In the genomic region with DNA sequence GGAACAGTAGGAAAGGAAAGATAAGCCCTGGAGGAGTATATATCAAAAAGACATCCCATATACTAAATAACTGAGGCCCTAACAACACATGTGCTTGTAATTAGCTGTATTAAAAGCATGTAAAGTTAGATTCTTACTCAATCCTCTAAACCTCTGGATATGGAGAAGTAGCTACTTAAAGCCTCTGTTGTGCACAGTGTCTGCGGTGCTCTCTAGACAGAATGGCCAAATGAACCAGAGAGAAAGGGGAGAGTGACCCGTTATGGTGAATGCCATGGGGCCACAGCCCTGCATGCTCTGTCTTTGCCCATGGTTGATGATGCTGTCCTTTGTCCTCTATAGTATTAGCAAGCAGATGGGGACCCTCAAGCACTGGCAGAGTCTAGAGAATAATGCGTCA, we compare ENCODE assay signal across 15 cellular contexts.
"Had no signal": no experiment of that assay in that cellular context is flagged by ENCODE, and none has a peak within 500 bp of the region (broad histone marks: within the 10 kb centered on the region; RNA-seq: fewer than 3 reads in every experiment).

No MANE protein-coding gene starts in this region.

- H3K4me3 ChIP-seq: breast epithelium, left ventricle myocardium inferior, ovary, suprapubic skin had no signal

- H3K27ac ChIP-seq: breast epithelium, left ventricle myocardium inferior, ovary, suprapubic skin had no signal

- DNase-seq: activated naive CD8-positive, alpha-beta T cell treated with anti-CD3 and anti-CD28 coated beads, Interleukin-2, amount 10 ng/mL, durations not matched to agents 7 days and 5 days; aorta; cerebellar nuclear complex; effector CD8-positive, alpha-beta T cell; hippocampal formation; kidney; left ventricle myocardium inferior; mesenchymal stem cell; ovary had no signal

- FAIRE-seq: kidney had no signal

- H3K36me3 Mint-ChIP-seq: activated naive CD8-positive, alpha-beta T cell treated with anti-CD3 and anti-CD28 coated beads, Interleukin-2, amount 10 ng/mL, durations not matched to agents 7 days and 5 days; type B pancreatic cell had no signal

- H3K36me3 ChIP-seq: breast epithelium, left ventricle myocardium inferior, ovary, suprapubic skin had no signal

- H3K27ac Mint-ChIP-seq: activated naive CD8-positive, alpha-beta T cell treated with anti-CD3 and anti-CD28 coated beads, Interleukin-2, amount 10 ng/mL, durations not matched to agents 7 days and 5 days; activated T-helper 1 cell treated with anti-CD3 and anti-CD28 coated beads, Interleukin-12 subunit alpha, Interleukin-12 subunit beta, Interleukin-2, Interleukin-4 antibody, amounts not matched to agents 30 ng/mL and 10 ng/mL and 1 ng/mL, durations not matched to agents 14 hours and 24 hours and 36 hours; stimulated activated naive CD8-positive, alpha-beta T cell treated with anti-CD3 and anti-CD28 coated beads, Interleukin-15, Interleukin-2, amounts not matched to agents 100 ng/mL and 50 ng/mL, for 24 hours; type B pancreatic cell had no signal

- H3K9me3 ChIP-seq: breast epithelium, left ventricle myocardium inferior, ovary, suprapubic skin had no signal

- H3K27me3 ChIP-seq: breast epithelium, ovary, suprapubic skin had no signal

- H3K4me1 Mint-ChIP-seq: activated naive CD8-positive, alpha-beta T cell treated with anti-CD3 and anti-CD28 coated beads, Interleukin-2, amount 10 ng/mL, durations not matched to agents 7 days and 5 days; neural crest cell had no signal

- H3K4me3 Mint-ChIP-seq: activated naive CD8-positive, alpha-beta T cell treated with anti-CD3 and anti-CD28 coated beads, Interleukin-2, amount 10 ng/mL, durations not matched to agents 7 days and 5 days; activated T-helper 1 cell treated with anti-CD3 and anti-CD28 coated beads, Interleukin-12 subunit alpha, Interleukin-12 subunit beta, Interleukin-2, Interleukin-4 antibody, amounts not matched to agents 30 ng/mL and 10 ng/mL and 1 ng/mL, durations not matched to agents 14 hours and 24 hours and 36 hours; neural crest cell; stimulated activated naive CD8-positive, alpha-beta T cell treated with anti-CD3 and anti-CD28 coated beads, Interleukin-15, Interleukin-2, amounts not matched to agents 100 ng/mL and 50 ng/mL, for 24 hours; type B pancreatic cell had no signal

- H3K4me1 ChIP-seq: breast epithelium had no signal

- H3K27me3 Mint-ChIP-seq: stimulated activated naive CD8-positive, alpha-beta T cell treated with anti-CD3 and anti-CD28 coated beads, Interleukin-15, Interleukin-2, amounts not matched to agents 100 ng/mL and 50 ng/mL, for 24 hours had no signal

- H3K9me3 Mint-ChIP-seq: activated naive CD8-positive, alpha-beta T cell treated with anti-CD3 and anti-CD28 coated beads, Interleukin-2, amount 10 ng/mL, durations not matched to agents 7 days and 5 days; activated T-helper 1 cell treated with anti-CD3 and anti-CD28 coated beads, Interleukin-12 subunit alpha, Interleukin-12 subunit beta, Interleukin-2, Interleukin-4 antibody, amounts not matched to agents 30 ng/mL and 10 ng/mL and 1 ng/mL, durations not matched to agents 14 hours and 24 hours and 36 hours; neural crest cell; stimulated activated naive CD8-positive, alpha-beta T cell treated with anti-CD3 and anti-CD28 coated beads, Interleukin-15, Interleukin-2, amounts not matched to agents 100 ng/mL and 50 ng/mL, for 24 hours; type B pancreatic cell had no signal
